Comparison of ENCODE assay signal across 29 cellular contexts in the genomic region with DNA sequence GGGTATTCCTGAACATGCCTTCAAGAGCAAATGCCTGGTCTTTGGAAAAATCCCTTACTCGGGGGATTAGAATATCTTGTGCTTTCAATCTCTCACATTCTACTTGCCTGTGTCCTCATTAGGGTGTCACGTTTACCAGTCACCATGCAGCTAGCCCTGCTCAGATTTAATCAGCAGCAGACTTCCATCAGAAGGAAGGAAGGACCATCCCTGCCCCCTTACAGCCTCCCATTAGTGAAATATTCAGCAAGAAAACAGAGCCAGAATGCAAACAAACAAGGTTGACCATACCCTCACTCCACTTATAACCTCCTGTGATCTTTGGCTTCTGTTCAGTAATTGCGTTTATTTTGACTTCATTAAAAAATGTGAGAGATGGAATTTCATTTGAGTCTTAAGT.
"Had no signal": no experiment of that assay in that cellular context is flagged by ENCODE, and none has a peak within 500 bp of the region (broad histone marks: within the 10 kb centered on the region; RNA-seq: fewer than 3 reads in every experiment).

No MANE protein-coding gene starts in this region.

- H3K27ac ChIP-seq: neutrophil, pancreas, prostate gland, right lobe of liver, sigmoid colon, stomach, thoracic aorta, thyroid gland, tibial nerve, upper lobe of left lung, vagina had no signal

- H3K4me1 ChIP-seq: prostate gland had no signal

- H3K9me3 Mint-ChIP-seq: naive thymus-derived CD4-positive, alpha-beta T cell; natural killer cell; nephron progenitor cell; neural crest cell; stimulated activated effector memory CD8-positive, alpha-beta T cell treated with anti-CD3 and anti-CD28 coated beads, Interleukin-12 subunit alpha, Interleukin-12 subunit beta, amount 100 ng/mL, for 72 hours; stimulated activated naive CD8-positive, alpha-beta T cell treated with anti-CD3 and anti-CD28 coated beads, Interleukin-15, Interleukin-2, amounts not matched to agents 100 ng/mL and 50 ng/mL, for 24 hours had no signal

- ATAC-seq: naive thymus-derived CD4-positive, alpha-beta T cell; natural killer cell; pancreas; right lobe of liver; stimulated activated effector memory CD8-positive, alpha-beta T cell treated with anti-CD3 and anti-CD28 coated beads, Interleukin-12 subunit alpha, Interleukin-12 subunit beta, amount 100 ng/mL, for 72 hours; stimulated activated naive B cell treated with anti-CD40 and anti-IgM and Interleukin-4, amounts not matched to agents 10 μg/mL and 1 μg/mL and 100 μg/mL, for 72 hours had no signal

- H3K27me3 Mint-ChIP-seq: stimulated activated naive B cell treated with anti-CD40 and anti-IgM and Interleukin-4, amounts not matched to agents 10 μg/mL and 1 μg/mL and 100 μg/mL, for 72 hours; stimulated activated naive CD8-positive, alpha-beta T cell treated with anti-CD3 and anti-CD28 coated beads, Interleukin-15, Interleukin-2, amounts not matched to agents 100 ng/mL and 50 ng/mL, for 24 hours had no signal

- H3K4me3 ChIP-seq: pancreas, prostate gland, right atrium auricular region, right lobe of liver, sigmoid colon, stomach, thoracic aorta, thyroid gland, tibial nerve, upper lobe of left lung, vagina had no signal

- H3K27me3 ChIP-seq: neutrophil, pancreas, right atrium auricular region, right lobe of liver, sigmoid colon, stomach, thyroid gland, tibial nerve, upper lobe of left lung, vagina had no signal

- H3K27ac Mint-ChIP-seq: naive thymus-derived CD4-positive, alpha-beta T cell; natural killer cell; nephron progenitor cell; stimulated activated effector memory CD8-positive, alpha-beta T cell treated with anti-CD3 and anti-CD28 coated beads, Interleukin-12 subunit alpha, Interleukin-12 subunit beta, amount 100 ng/mL, for 72 hours; stimulated activated naive B cell treated with anti-CD40 and anti-IgM and Interleukin-4, amounts not matched to agents 10 μg/mL and 1 μg/mL and 100 μg/mL, for 72 hours; stimulated activated naive CD8-positive, alpha-beta T cell treated with anti-CD3 and anti-CD28 coated beads, Interleukin-15, Interleukin-2, amounts not matched to agents 100 ng/mL and 50 ng/mL, for 24 hours had no signal

- H3K4me3 Mint-ChIP-seq: naive thymus-derived CD4-positive, alpha-beta T cell; natural killer cell; nephron progenitor cell; neural crest cell; stimulated activated effector memory CD8-positive, alpha-beta T cell treated with anti-CD3 and anti-CD28 coated beads, Interleukin-12 subunit alpha, Interleukin-12 subunit beta, amount 100 ng/mL, for 72 hours; stimulated activated naive B cell treated with anti-CD40 and anti-IgM and Interleukin-4, amounts not matched to agents 10 μg/mL and 1 μg/mL and 100 μg/mL, for 72 hours; stimulated activated naive CD8-positive, alpha-beta T cell treated with anti-CD3 and anti-CD28 coated beads, Interleukin-15, Interleukin-2, amounts not matched to agents 100 ng/mL and 50 ng/mL, for 24 hours had no signal

- DNase-seq: naive thymus-derived CD4-positive, alpha-beta T cell; natural killer cell; nephron progenitor cell; nucleus accumbens; pancreas; posterior cingulate gyrus; retina; right lobe of liver; sigmoid colon; small intestine; stimulated activated CD4-positive, alpha-beta T cell treated with anti-CD3 and anti-CD28 coated beads, Interleukin-15, amount 100 ng/mL, for 24 hours; stimulated activated CD4-positive, alpha-beta T cell treated with anti-CD3 and anti-CD28 coated beads, Interleukin-2, amount 100 ng/mL, for 24 hours; stimulated activated CD4-positive, alpha-beta T cell treated with anti-CD3 and anti-CD28 coated beads, Interleukin-2, amount 100 ng/mL, for 48 hours; stimulated activated CD4-positive, alpha-beta T cell treated with anti-CD3 and anti-CD28 coated beads, Interleukin-4, amount 100 ng/mL, for 24 hours; stimulated activated naive B cell treated with anti-CD40 and anti-IgM and Interleukin-4, amounts not matched to agents 10 μg/mL and 1 μg/mL and 100 μg/mL, for 72 hours; stimulated activated naive CD4-positive, alpha-beta T cell treated with Interleukin-2 at 50 U/mL for 16 hours; stomach; thyroid gland; trophoblast cell; upper lobe of left lung had no signal

- H3K36me3 ChIP-seq: neutrophil, pancreas, prostate gland, right atrium auricular region, right lobe of liver, sigmoid colon, stomach, thoracic aorta, thyroid gland, tibial nerve, upper lobe of left lung, vagina had no signal

- H3K36me3 Mint-ChIP-seq: naive thymus-derived CD4-positive, alpha-beta T cell; natural killer cell; stimulated activated effector memory CD8-positive, alpha-beta T cell treated with anti-CD3 and anti-CD28 coated beads, Interleukin-12 subunit alpha, Interleukin-12 subunit beta, amount 100 ng/mL, for 72 hours; stimulated activated naive B cell treated with anti-CD40 and anti-IgM and Interleukin-4, amounts not matched to agents 10 μg/mL and 1 μg/mL and 100 μg/mL, for 72 hours had no signal

- H3K4me1 Mint-ChIP-seq: naive thymus-derived CD4-positive, alpha-beta T cell; natural killer cell; stimulated activated effector memory CD8-positive, alpha-beta T cell treated with anti-CD3 and anti-CD28 coated beads, Interleukin-12 subunit alpha, Interleukin-12 subunit beta, amount 100 ng/mL, for 72 hours; stimulated activated naive B cell treated with anti-CD40 and anti-IgM and Interleukin-4, amounts not matched to agents 10 μg/mL and 1 μg/mL and 100 μg/mL, for 72 hours had no signal

- H3K9me3 ChIP-seq: neutrophil, pancreas, prostate gland, right atrium auricular region, right lobe of liver, sigmoid colon, stomach, thoracic aorta, thyroid gland, tibial nerve, upper lobe of left lung, vagina had no signal
